ENCODE assay signal across 26 cellular contexts in genomic region chr6:134452901-134453300, GRCh38.
"Had no signal": no experiment of that assay in that cellular context is flagged by ENCODE, and none has a peak within 500 bp of the region (broad histone marks: within the 10 kb centered on the region; RNA-seq: fewer than 3 reads in every experiment).

No MANE protein-coding gene starts in this region.

- ATAC-seq: activated T-cell treated with anti-CD3 and anti-CD28 coated beads, Interleukin-2, amount 50 U/mL, for 4 hours; activated T-helper 17 cell treated with anti-CD3 and anti-CD28 coated beads, Interleukin-2, amount 50 U/mL, for 72 hours; Panc1; T-helper 17 cell had no signal

- H3K4me3 Mint-ChIP-seq: activated B cell treated with CpG ODN at 0.5 μM for 24 hours; activated CD4-positive, alpha-beta memory T cell treated with anti-CD3 and anti-CD28 coated beads for 36 hours; activated CD4-positive, alpha-beta T cell treated with anti-CD3 and anti-CD28 coated beads, Interleukin-2, amount 10 ng/mL, durations not matched to agents 7 days and 5 days; activated naive CD4-positive, alpha-beta T cell treated with anti-CD3 and anti-CD28 coated beads for 36 hours; activated naive CD8-positive, alpha-beta T cell; activated T-cell treated with anti-CD3 and anti-CD28 coated beads, Interleukin-2, amount 50 U/mL, for 4 hours; activated T-helper 17 cell treated with anti-CD3 and anti-CD28 coated beads, Interleukin-2, amount 50 U/mL, for 72 hours; brain; T-helper 17 cell had no signal

- H3K27me3 ChIP-seq: cardiac muscle cell, SJSA1 had no signal

- H3K36me3 Mint-ChIP-seq: activated CD4-positive, alpha-beta memory T cell treated with anti-CD3 and anti-CD28 coated beads for 36 hours; activated naive CD8-positive, alpha-beta T cell; brain had no signal

- H3K27ac ChIP-seq: cardiac muscle cell had no signal

- H3K27ac Mint-ChIP-seq: activated B cell treated with CpG ODN at 0.5 μM for 24 hours; activated CD4-positive, alpha-beta memory T cell treated with anti-CD3 and anti-CD28 coated beads for 36 hours; activated CD4-positive, alpha-beta T cell treated with anti-CD3 and anti-CD28 coated beads, Interleukin-2, amount 10 ng/mL, durations not matched to agents 7 days and 5 days; activated naive CD4-positive, alpha-beta T cell treated with anti-CD3 and anti-CD28 coated beads for 36 hours; activated naive CD8-positive, alpha-beta T cell; activated T-helper 17 cell treated with anti-CD3 and anti-CD28 coated beads, Interleukin-2, amount 50 U/mL, for 72 hours; brain; T-helper 17 cell had no signal

- H3K9me3 Mint-ChIP-seq: activated B cell treated with CpG ODN at 0.5 μM for 24 hours; activated CD4-positive, alpha-beta memory T cell treated with anti-CD3 and anti-CD28 coated beads for 36 hours; activated CD4-positive, alpha-beta T cell treated with anti-CD3 and anti-CD28 coated beads, Interleukin-2, amount 10 ng/mL, durations not matched to agents 7 days and 5 days; activated naive CD4-positive, alpha-beta T cell treated with anti-CD3 and anti-CD28 coated beads for 36 hours; activated T-cell treated with anti-CD3 and anti-CD28 coated beads, Interleukin-2, amount 50 U/mL, for 4 hours; activated T-helper 17 cell treated with anti-CD3 and anti-CD28 coated beads, Interleukin-2, amount 50 U/mL, for 72 hours; brain had no signal

- DNase-seq: activated B cell treated with CpG ODN at 0.5 μM for 24 hours; activated CD4-positive, alpha-beta memory T cell treated with anti-CD3 and anti-CD28 coated beads for 36 hours; activated CD4-positive, alpha-beta T cell treated with anti-CD3 and anti-CD28 coated beads, Interleukin-2, amount 10 ng/mL, durations not matched to agents 7 days and 5 days; activated CD8-positive, alpha-beta memory T cell treated with anti-CD3 and anti-CD28 coated beads for 24 hours; activated gamma-delta T cell; activated naive CD4-positive, alpha-beta T cell treated with anti-CD3 and anti-CD28 coated beads for 36 hours; activated T-cell treated with anti-CD3 and anti-CD28 coated beads, Interleukin-2, amount 50 U/mL, for 4 hours; amygdala; cerebellar nuclear complex; Karpas-422; NCI-H1048; NCI-H1930; NCI-H510A treated with DMSO at 0.1 percent for 48 hours; NCI-H69; NK-92 treated with Interleukin-12 subunit alpha and Interleukin-12 subunit beta, amount 100 ng/mL, for 24 hours; OCI-M1; RPMI8226; SHP77; T-helper 17 cell; T1000 had no signal

- H3K27me3 Mint-ChIP-seq: activated B cell treated with CpG ODN at 0.5 μM for 24 hours; activated CD4-positive, alpha-beta memory T cell treated with anti-CD3 and anti-CD28 coated beads for 36 hours; activated CD4-positive, alpha-beta T cell treated with anti-CD3 and anti-CD28 coated beads, Interleukin-2, amount 10 ng/mL, durations not matched to agents 7 days and 5 days; activated naive CD8-positive, alpha-beta T cell; activated T-helper 17 cell treated with anti-CD3 and anti-CD28 coated beads, Interleukin-2, amount 50 U/mL, for 72 hours; T-helper 17 cell had no signal
